In the genomic region with DNA sequence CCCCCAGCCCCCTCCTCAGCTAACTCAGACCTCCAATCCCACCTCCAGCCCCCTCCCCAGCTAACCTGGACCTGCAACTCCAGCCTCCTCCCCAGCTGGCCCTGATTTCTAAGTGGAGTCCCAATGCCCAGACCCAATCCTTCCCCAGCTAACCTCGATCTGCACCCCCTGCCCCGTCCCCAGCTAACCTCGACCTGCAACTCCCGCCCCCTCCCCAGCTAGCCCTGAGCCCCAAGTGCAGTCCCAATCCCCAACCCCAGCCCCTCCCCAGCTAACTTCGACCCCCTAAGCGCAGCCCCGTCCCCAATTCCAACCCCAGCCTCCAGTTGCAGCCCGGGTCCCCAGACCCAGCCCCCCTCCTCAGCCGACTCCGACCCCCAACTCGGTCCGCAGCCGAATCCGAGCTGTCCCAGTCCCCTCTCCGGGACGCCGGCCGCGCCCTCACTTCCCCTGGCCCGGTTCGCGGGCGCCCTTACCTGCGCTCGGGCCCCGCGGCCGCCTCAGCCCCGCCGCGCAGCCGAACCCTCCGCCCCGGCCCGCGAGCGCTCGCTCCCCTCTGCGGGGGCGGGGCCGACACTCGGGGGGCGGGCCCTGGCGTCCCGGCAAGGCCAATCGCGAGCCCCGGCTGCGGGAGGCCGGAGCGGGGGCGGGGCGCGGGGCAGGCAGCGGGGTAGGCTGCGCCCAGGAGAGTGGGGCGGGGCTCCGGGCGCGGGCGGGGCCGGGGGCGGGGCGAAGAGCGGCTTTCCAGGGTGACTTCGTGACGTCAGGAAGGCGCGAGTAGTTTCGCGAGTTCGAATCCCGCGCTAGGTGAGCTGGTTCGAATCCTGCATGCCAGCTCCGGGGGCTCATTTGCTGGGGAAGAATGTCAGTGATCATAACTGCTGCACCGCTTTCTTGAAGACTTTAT, we compare ENCODE assay signal across 1 cellular context.
TF ChIP-seq lines count a peak whose summit lies in the region.

A gene (minus strand): TSS at position 525 of the 907 bp plus-strand sequence. CDS start 182,006 bp downstream, outside the sequence.

TF ChIP-seq in IMR-90, 13 proteins besides CTCF, POLR2A, EP300 and RAD21 (continued from another document):
- TF ChIP-seq, protein P1, sequence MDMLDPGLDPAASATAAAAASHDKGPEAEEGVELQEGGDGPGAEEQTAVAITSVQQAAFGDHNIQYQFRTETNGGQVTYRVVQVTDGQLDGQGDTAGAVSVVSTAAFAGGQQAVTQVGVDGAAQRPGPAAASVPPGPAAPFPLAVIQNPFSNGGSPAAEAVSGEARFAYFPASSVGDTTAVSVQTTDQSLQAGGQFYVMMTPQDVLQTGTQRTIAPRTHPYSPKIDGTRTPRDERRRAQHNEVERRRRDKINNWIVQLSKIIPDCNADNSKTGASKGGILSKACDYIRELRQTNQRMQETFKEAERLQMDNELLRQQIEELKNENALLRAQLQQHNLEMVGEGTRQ (IDR thresholded peaks at IDR 0.05; ENCODE audit: low read depth, low read length), result no peak
- TF ChIP-seq CEBPB (IDR thresholded peaks at IDR 0.05; ENCODE audit: low read depth, low read length), result no peak
- TF ChIP-seq NFE2L2 (IDR thresholded peaks at IDR 0.05; ENCODE audit: low read depth, low read length), result no peak
- TF ChIP-seq MAZ (IDR thresholded peaks at IDR 0.05; ENCODE audit: borderline replicate concordance, low read depth, low read length), result peak; percentile 62; the same call in 1 of the 2 replicates
- TF ChIP-seq MXI1 (IDR thresholded peaks at IDR 0.05; ENCODE audit: borderline replicate concordance, low read depth, low read length), result no peak
